Comparison of ENCODE assay signal across 9 cellular contexts in genomic region chr1:100452641-100453040, GRCh38.
DNase-seq lines count a peak whose midpoint lies in the region; ATAC-seq and TF ChIP-seq lines count a peak whose summit lies in the region.
"Had no signal": no experiment of that assay in that cellular context is flagged by ENCODE, and none has a peak within 500 bp of the region (broad histone marks: within the 10 kb centered on the region; RNA-seq: fewer than 3 reads in every experiment).

No MANE protein-coding gene starts in this region.

- no peaks in the 10 kb centered on the region for H3K4me1 Mint-ChIP-seq in Calu3 (ENCODE audit: low read depth, unreplicated experiment)

- DNase-seq in ELR (ENCODE audit: low read depth) = peak; percentile 46
- peak; percentile 26 for DNase-seq in GM20000 (ENCODE audit: low spot score)
- DNase-seq in effector memory CD4-positive, alpha-beta T cell = no peak
- no peak for DNase-seq in brain microvascular endothelial cell
- no peak for DNase-seq in NOMO-1 (lab: John Stamatoyannopoulos, UW; ENCODE audit: unreplicated experiment in 2 of 2)
- DNase-seq in Calu3 = no peak
- DNase-seq in sciatic nerve (ENCODE audit: low spot score) = no peak
- DNase-seq: NCI-H2107 had no signal

- peak overlapping the region; percentile 82 for H3K27ac ChIP-seq in effector memory CD4-positive, alpha-beta T cell (ENCODE audit: insufficient read depth, low read length, poor library complexity, severe bottlenecking)
- no peak overlapping the region for H3K27ac ChIP-seq in brain microvascular endothelial cell

- no peaks in the 10 kb centered on the region for H3K36me3 Mint-ChIP-seq in Calu3 (ENCODE audit: insufficient read depth, unreplicated experiment)

- peaks cover 10% of the 10 kb centered on the region for H3K36me3 ChIP-seq in effector memory CD4-positive, alpha-beta T cell (ENCODE audit: control insufficient read depth, insufficient read depth, low read length)
- H3K36me3 ChIP-seq in brain microvascular endothelial cell (replicated peaks) = no peaks in the 10 kb centered on the region

- no peak overlapping the region for H3K27ac Mint-ChIP-seq in Calu3 (ENCODE audit: unreplicated experiment)

- no peaks in the 10 kb centered on the region for H3K9me3 ChIP-seq in effector memory CD4-positive, alpha-beta T cell (ENCODE audit: control insufficient read depth, low read length)

- H3K27me3 Mint-ChIP-seq in Calu3 (ENCODE audit: unreplicated experiment) = no peaks in the 10 kb centered on the region

- in situ Hi-C loops in brain microvascular endothelial cell (cut with HindIII; ENCODE audit: low pct_ligation_motif_present, low sequenced_read_pairs) = loop anchor here (25.0 kb wide), 1 partner anchor 410 kb away; no protein-coding TSS in a partner anchor

- intact Hi-C loops in Calu3 (cut with micrococcal nuclease; ENCODE audit: unreplicated experiment) (loop anchor here (10.0 kb wide), 1 partner anchor 318 kb away; the partner anchor contains the start of genes SASS6 and TRMT13), sciatic nerve (cut with DNase I) (no loop called here)

- no peaks in the 10 kb centered on the region for H3K27me3 ChIP-seq in effector memory CD4-positive, alpha-beta T cell (replicated peaks; ENCODE audit: control insufficient read depth, insufficient read depth, low read length, poor library complexity, severe bottlenecking)
- no peaks in the 10 kb centered on the region for H3K27me3 ChIP-seq in brain microvascular endothelial cell (replicated peaks)

- TF ChIP-seq CTCF in GM20000 (IDR thresholded peaks at IDR 0.05; ENCODE audit: extremely low read depth, missing control alignments) (no peak), brain microvascular endothelial cell (IDR thresholded peaks at IDR 0.05; ENCODE audit: low read depth, low read length, missing control alignments) (no peak), Calu3 (IDR thresholded peaks at IDR 0.05; ENCODE audit: unreplicated experiment) (no peak)

- H3K4me3 ChIP-seq in effector memory CD4-positive, alpha-beta T cell (ENCODE audit: insufficient read depth, low read depth, low read length, poor library complexity, severe bottlenecking) = no peak overlapping the region
- H3K4me3 ChIP-seq in brain microvascular endothelial cell (ENCODE audit: low read depth, low read length) = no peak overlapping the region

- ATAC-seq in HG03520 (IDR thresholded peaks at IDR 0.05; ENCODE audit: unreplicated experiment) (peak; percentile 67), sciatic nerve (no peak)

- CTCF ChIA-PET in Calu3 (lab: Charles Lee) = no interaction called here

- peaks cover 65% of the 10 kb centered on the region for H3K4me1 ChIP-seq in effector memory CD4-positive, alpha-beta T cell (ENCODE audit: control insufficient read depth, insufficient read depth, low read length, poor library complexity, severe bottlenecking)

- BruUV-seq in Calu3 (replicated peaks; lab: Mats Ljungman, UMichigan) = no TSS peak

- H3K4me3 Mint-ChIP-seq in Calu3 (ENCODE audit: low read depth, unreplicated experiment) = no peak overlapping the region

- H3K9me3 Mint-ChIP-seq in Calu3 (ENCODE audit: low read depth, unreplicated experiment) = no peaks in the 10 kb centered on the region

Comparison
In these comparisons a context has a peak if more than half of its experiments do, and no peak if none do; other contexts are left out.
1. DNase-seq: peak in ELR (single experiment) and GM20000 (single experiment); none in effector memory CD4-positive, alpha-beta T cell (0 of 3), brain microvascular endothelial cell (single experiment), NOMO-1 (0 of 2), Calu3 (single experiment) and sciatic nerve (single experiment).